ENCODE assay signal across 1 cellular context in the genomic region with DNA sequence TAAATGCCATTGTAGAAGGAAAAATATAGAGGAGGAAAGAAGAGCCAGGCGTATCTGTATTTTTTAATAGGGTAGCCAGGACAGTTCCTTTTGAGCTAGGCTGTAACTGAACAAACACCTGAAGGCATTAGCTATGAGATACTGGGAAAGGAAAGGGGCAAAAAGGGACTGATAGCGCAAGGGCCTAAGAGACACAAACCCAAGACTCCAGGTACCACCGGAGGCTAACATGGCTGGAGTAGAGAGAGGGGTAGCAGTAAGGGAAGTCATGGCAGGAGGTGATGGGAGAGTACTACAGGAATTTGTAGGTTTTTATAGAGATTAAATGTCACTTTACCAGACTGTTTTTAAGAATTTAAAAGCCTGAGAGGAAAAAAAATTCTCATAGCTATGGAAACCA.
TF ChIP-seq lines count a peak whose summit lies in the region.

No MANE protein-coding gene starts in this region.

TF ChIP-seq in HepG2, 621 proteins besides CTCF, POLR2A, EP300 and RAD21:
- TF ChIP-seq ZNF770 (CRISPR knock-in tag; IDR thresholded peaks at IDR 0.05), result no peak
- TF ChIP-seq ZNF580 (CRISPR knock-in tag; IDR thresholded peaks at IDR 0.05; ENCODE audit: borderline replicate concordance, low read depth), result no peak
- TF ChIP-seq, protein P1, sequence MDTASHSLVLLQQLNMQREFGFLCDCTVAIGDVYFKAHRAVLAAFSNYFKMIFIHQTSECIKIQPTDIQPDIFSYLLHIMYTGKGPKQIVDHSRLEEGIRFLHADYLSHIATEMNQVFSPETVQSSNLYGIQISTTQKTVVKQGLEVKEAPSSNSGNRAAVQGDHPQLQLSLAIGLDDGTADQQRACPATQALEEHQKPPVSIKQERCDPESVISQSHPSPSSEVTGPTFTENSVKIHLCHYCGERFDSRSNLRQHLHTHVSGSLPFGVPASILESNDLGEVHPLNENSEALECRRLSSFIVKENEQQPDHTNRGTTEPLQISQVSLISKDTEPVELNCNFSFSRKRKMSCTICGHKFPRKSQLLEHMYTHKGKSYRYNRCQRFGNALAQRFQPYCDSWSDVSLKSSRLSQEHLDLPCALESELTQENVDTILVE (CRISPR knock-in tag; IDR thresholded peaks at IDR 0.05), result no peak
- no peak for TF ChIP-seq ZNF446 (CRISPR knock-in tag; IDR thresholded peaks at IDR 0.05)
- TF ChIP-seq POLR2G (IDR thresholded peaks at IDR 0.05; ENCODE audit: low read depth, low read length), result 0 out of 2 replicates have a peak, but pooled peaks have one; percentile 24
- no peak for TF ChIP-seq ZNF33B (CRISPR knock-in tag; IDR thresholded peaks at IDR 0.05)
- no peak for TF ChIP-seq ZNF792 (CRISPR knock-in tag; IDR thresholded peaks at IDR 0.05)
- no peak for TF ChIP-seq NFRKB (IDR thresholded peaks at IDR 0.05)
- no peak for TF ChIP-seq ZNF703 (CRISPR knock-in tag; IDR thresholded peaks at IDR 0.05; ENCODE audit: borderline replicate concordance)
- TF ChIP-seq, protein P2, sequence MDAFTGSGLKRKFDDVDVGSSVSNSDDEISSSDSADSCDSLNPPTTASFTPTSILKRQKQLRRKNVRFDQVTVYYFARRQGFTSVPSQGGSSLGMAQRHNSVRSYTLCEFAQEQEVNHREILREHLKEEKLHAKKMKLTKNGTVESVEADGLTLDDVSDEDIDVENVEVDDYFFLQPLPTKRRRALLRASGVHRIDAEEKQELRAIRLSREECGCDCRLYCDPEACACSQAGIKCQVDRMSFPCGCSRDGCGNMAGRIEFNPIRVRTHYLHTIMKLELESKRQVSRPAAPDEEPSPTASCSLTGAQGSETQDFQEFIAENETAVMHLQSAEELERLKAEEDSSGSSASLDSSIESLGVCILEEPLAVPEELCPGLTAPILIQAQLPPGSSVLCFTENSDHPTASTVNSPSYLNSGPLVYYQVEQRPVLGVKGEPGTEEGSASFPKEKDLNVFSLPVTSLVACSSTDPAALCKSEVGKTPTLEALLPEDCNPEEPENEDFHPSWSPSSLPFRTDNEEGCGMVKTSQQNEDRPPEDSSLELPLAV (CRISPR knock-in tag; conservative IDR thresholded peaks at IDR 0.05; ENCODE audit: low read depth), result no peak
- TF ChIP-seq POLR2AphosphoS5 (IDR thresholded peaks at IDR 0.05; ENCODE audit: low read depth, low read length), result no peak
- TF ChIP-seq ZNF644 (CRISPR knock-in tag; IDR thresholded peaks at IDR 0.05; ENCODE audit: low read depth), result no peak
- TF ChIP-seq ZNF232 (CRISPR knock-in tag; IDR thresholded peaks at IDR 0.05; ENCODE audit: borderline replicate concordance), result no peak
- TF ChIP-seq CREBL2 (CRISPR knock-in tag; IDR thresholded peaks at IDR 0.05; ENCODE audit: borderline replicate concordance), result no peak
- no peak for TF ChIP-seq WIZ (CRISPR knock-in tag; IDR thresholded peaks at IDR 0.05)
- TF ChIP-seq MXD4 (CRISPR knock-in tag; IDR thresholded peaks at IDR 0.05), result no peak
- peak; percentile 90 for TF ChIP-seq RBM22 (optimal IDR thresholded peaks at IDR 0.05; ENCODE audit: low read length)
